Comparison of ENCODE assay signal across 1 cellular context in genomic region chr10:74825371-74826141, GRCh38.
A peak's percentile ranks its signal among the peaks of the same experiment; 100 is the strongest.
TF ChIP-seq lines count a peak whose summit lies in the region.

No MANE protein-coding gene starts in this region.

TF ChIP-seq in K562, 482 proteins besides CTCF, POLR2A, EP300 and RAD21 (continued from another document):
- TF ChIP-seq ZNF318 (IDR thresholded peaks at IDR 0.05; ENCODE audit: borderline replicate concordance in 1 of 2, low read depth in 1 of 2) (no peak), ZNF384 (IDR thresholded peaks at IDR 0.05; ENCODE audit: low read depth, low read length) (no peak), ETV1 (tag; conservative IDR thresholded peaks at IDR 0.05; ENCODE audit: low read depth) (peak; percentile 37), ZBTB1 (CRISPR knock-in tag; IDR thresholded peaks at IDR 0.05; ENCODE audit: borderline replicate concordance, low read depth) (peak; percentile 58; the same call in 1 of the 2 replicates), FIP1L1 (IDR thresholded peaks at IDR 0.05; ENCODE audit: low read depth, low read length, poor library complexity, severe bottlenecking) (peak; percentile 63), ARID2 (IDR thresholded peaks at IDR 0.05) (no peak), FOXK1 (CRISPR knock-in tag; IDR thresholded peaks at IDR 0.05; ENCODE audit: borderline replicate concordance) (no peak), BACH1 (tag; IDR thresholded peaks at IDR 0.05) (no peak), HDAC1 (IDR thresholded peaks at IDR 0.05) (peak in 1 of 2 experiments; percentile 93; a peak in 3 of 4 replicates), U2AF1 (optimal IDR thresholded peaks at IDR 0.05; ENCODE audit: low read depth, low read length) (peak; percentile 51), THRAP3 (IDR thresholded peaks at IDR 0.05; ENCODE audit: borderline replicate concordance) (no peak), BCOR (IDR thresholded peaks at IDR 0.05) (peak; percentile 94), ZNF740 (CRISPR knock-in tag; IDR thresholded peaks at IDR 0.05) (peak; percentile 94), ZNF740 (tag; IDR thresholded peaks at IDR 0.05) (peak in 1 of 2 experiments; percentile 91; a peak in 2 of 4 replicates), RB1 (IDR thresholded peaks at IDR 0.05; ENCODE audit: low read depth) (peak; percentile 42; the same call in 1 of the 2 replicates), MCM7 (IDR thresholded peaks at IDR 0.05) (no peak), FOXM1 (IDR thresholded peaks at IDR 0.05; ENCODE audit: low read depth) (no peak), FOXM1 (CRISPR knock-in tag; IDR thresholded peaks at IDR 0.05; ENCODE audit: low read depth) (0 out of 2 replicates have a peak, but pooled peaks have one; percentile 72), ZNF224 (CRISPR knock-in tag; IDR thresholded peaks at IDR 0.05) (0 out of 2 replicates have a peak, but pooled peaks have one; percentile 15)
- TF ChIP-seq, protein P1, sequence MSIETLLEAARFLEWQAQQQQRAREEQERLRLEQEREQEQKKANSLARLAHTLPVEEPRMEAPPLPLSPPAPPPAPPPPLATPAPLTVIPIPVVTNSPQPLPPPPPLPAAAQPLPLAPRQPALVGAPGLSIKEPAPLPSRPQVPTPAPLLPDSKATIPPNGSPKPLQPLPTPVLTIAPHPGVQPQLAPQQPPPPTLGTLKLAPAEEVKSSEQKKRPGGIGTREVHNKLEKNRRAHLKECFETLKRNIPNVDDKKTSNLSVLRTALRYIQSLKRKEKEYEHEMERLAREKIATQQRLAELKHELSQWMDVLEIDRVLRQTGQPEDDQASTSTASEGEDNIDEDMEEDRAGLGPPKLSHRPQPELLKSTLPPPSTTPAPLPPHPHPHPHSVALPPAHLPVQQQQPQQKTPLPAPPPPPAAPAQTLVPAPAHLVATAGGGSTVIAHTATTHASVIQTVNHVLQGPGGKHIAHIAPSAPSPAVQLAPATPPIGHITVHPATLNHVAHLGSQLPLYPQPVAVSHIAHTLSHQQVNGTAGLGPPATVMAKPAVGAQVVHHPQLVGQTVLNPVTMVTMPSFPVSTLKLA (conservative IDR thresholded peaks at IDR 0.05), result peak; percentile 89 to 92
- TF ChIP-seq, protein P2, sequence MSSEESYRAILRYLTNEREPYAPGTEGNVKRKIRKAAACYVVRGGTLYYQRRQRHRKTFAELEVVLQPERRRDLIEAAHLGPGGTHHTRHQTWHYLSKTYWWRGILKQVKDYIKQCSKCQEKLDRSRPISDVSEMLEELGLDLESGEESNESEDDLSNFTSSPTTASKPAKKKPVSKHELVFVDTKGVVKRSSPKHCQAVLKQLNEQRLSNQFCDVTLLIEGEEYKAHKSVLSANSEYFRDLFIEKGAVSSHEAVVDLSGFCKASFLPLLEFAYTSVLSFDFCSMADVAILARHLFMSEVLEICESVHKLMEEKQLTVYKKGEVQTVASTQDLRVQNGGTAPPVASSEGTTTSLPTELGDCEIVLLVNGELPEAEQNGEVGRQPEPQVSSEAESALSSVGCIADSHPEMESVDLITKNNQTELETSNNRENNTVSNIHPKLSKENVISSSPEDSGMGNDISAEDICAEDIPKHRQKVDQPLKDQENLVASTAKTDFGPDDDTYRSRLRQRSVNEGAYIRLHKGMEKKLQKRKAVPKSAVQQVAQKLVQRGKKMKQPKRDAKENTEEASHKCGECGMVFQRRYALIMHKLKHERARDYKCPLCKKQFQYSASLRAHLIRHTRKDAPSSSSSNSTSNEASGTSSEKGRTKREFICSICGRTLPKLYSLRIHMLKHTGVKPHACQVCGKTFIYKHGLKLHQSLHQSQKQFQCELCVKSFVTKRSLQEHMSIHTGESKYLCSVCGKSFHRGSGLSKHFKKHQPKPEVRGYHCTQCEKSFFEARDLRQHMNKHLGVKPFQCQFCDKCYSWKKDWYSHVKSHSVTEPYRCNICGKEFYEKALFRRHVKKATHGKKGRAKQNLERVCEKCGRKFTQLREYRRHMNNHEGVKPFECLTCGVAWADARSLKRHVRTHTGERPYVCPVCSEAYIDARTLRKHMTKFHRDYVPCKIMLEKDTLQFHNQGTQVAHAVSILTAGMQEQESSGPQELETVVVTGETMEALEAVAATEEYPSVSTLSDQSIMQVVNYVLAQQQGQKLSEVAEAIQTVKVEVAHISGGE (CRISPR knock-in tag; IDR thresholded peaks at IDR 0.05), result no peak
TF ChIP-seq in K562: peak in this region for 83.
